Comparison of ENCODE assay signal across 9 cellular contexts in the genomic region with DNA sequence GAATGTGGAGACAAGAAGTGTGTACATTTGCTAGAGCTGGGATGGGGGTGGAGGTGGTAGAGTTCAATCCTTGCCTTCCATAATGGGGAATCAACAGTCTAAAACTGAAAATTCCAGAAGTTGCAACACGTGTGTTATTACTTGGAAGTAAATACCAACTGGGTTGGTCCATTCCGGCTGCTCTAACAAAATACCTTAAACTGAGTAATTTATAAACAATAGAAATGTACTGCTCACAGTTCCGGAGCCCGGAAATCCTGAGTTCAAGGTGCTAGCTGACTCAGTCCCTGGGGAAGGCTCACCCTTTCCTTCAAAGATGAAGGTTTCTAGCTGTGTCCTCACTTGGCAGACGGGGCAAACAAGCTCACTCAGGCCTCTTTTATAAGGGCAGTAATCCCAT. TPM values are rescaled to one million over a fixed set of nuclear protein-coding genes. Genes with fewer than 3 reads are reported as not detected.
DNase-seq lines count a peak whose midpoint lies in the region; ATAC-seq and TF ChIP-seq lines count a peak whose summit lies in the region.
"Had no signal": no experiment of that assay in that cellular context is flagged by ENCODE, and none has a peak within 500 bp of the region (broad histone marks: within the 10 kb centered on the region; RNA-seq: fewer than 3 reads in every experiment).

No MANE protein-coding gene starts in this region.

- ATAC-seq in HG03139 (IDR thresholded peaks at IDR 0.05; ENCODE audit: unreplicated experiment), result no peak
- ATAC-seq in HG03432 (IDR thresholded peaks at IDR 0.05; ENCODE audit: unreplicated experiment), result no peak
- no peak for ATAC-seq in stimulated activated memory B cell treated with anti-CD40 and anti-IgM and Interleukin-4, amounts not matched to agents 10 μg/mL and 1 μg/mL and 100 μg/mL, for 72 hours

- H3K4me3 Mint-ChIP-seq in stimulated activated memory B cell treated with anti-CD40 and anti-IgM and Interleukin-4, amounts not matched to agents 10 μg/mL and 1 μg/mL and 100 μg/mL, for 72 hours, result no peak overlapping the region
- H3K4me3 Mint-ChIP-seq: CD4-positive, CD25-positive, alpha-beta regulatory T cell had no signal

- H3K27ac Mint-ChIP-seq in stimulated activated memory B cell treated with anti-CD40 and anti-IgM and Interleukin-4, amounts not matched to agents 10 μg/mL and 1 μg/mL and 100 μg/mL, for 72 hours, result no peak overlapping the region
- H3K27ac Mint-ChIP-seq: CD4-positive, CD25-positive, alpha-beta regulatory T cell had no signal

- no peaks in the 10 kb centered on the region for H3K27me3 Mint-ChIP-seq in stimulated activated memory B cell treated with anti-CD40 and anti-IgM and Interleukin-4, amounts not matched to agents 10 μg/mL and 1 μg/mL and 100 μg/mL, for 72 hours

- no peaks in the 10 kb centered on the region for H3K9me3 Mint-ChIP-seq in stimulated activated memory B cell treated with anti-CD40 and anti-IgM and Interleukin-4, amounts not matched to agents 10 μg/mL and 1 μg/mL and 100 μg/mL, for 72 hours

- peaks cover 60% of the 10 kb centered on the region for H3K4me1 Mint-ChIP-seq in stimulated activated memory B cell treated with anti-CD40 and anti-IgM and Interleukin-4, amounts not matched to agents 10 μg/mL and 1 μg/mL and 100 μg/mL, for 72 hours

- H3K4me3 ChIP-seq in AG09309 (ENCODE audit: control insufficient read depth, low read depth, low read length) (no peak overlapping the region), epithelial cell of esophagus (ENCODE audit: low read length) (no peak overlapping the region)

- no peaks in the 10 kb centered on the region for H3K36me3 Mint-ChIP-seq in stimulated activated memory B cell treated with anti-CD40 and anti-IgM and Interleukin-4, amounts not matched to agents 10 μg/mL and 1 μg/mL and 100 μg/mL, for 72 hours
- H3K36me3 Mint-ChIP-seq: CD4-positive, CD25-positive, alpha-beta regulatory T cell had no signal

- peak; percentile 84 for DNase-seq in AG09309 (ENCODE audit: low read depth)
- peak; percentile 80 for DNase-seq in NCI-H226
- DNase-seq in epithelial cell of esophagus (ENCODE audit: low read depth), result peak; percentile 98
- DNase-seq in lung microvascular endothelial cell (ENCODE audit: low read depth in 2 of 2), result peak; percentile 90 to 99
- no peak for DNase-seq in AML-193 (lab: John Stamatoyannopoulos, UW)
- DNase-seq: CD4-positive, CD25-positive, alpha-beta regulatory T cell had no signal

- TF ChIP-seq CTCF in AG09309 (IDR thresholded peaks at IDR 0.05; ENCODE audit: control insufficient read depth, insufficient read depth, low read depth, low read length, missing control alignments) (no peak), epithelial cell of esophagus (IDR thresholded peaks at IDR 0.05; ENCODE audit: insufficient read depth, low read depth, low read length, missing control alignments) (no peak)

RNA-seq across cellular contexts. Expression of gene RIN2, which starts 59.0 kb away (rescaled TPM):
- total RNA-seq in lung microvascular endothelial cell, result 71.4 and 80.2 TPM in 2 replicates

Comparison
In these comparisons a context has a peak if more than half of its experiments do, and no peak if none do; other contexts are left out.
1. DNase-seq: peak in AG09309 (single experiment), NCI-H226 (single experiment), epithelial cell of esophagus (single experiment) and lung microvascular endothelial cell (2 of 2); none in AML-193 (0 of 2).